Comparison of ENCODE assay signal across 34 cellular contexts in the genomic region with DNA sequence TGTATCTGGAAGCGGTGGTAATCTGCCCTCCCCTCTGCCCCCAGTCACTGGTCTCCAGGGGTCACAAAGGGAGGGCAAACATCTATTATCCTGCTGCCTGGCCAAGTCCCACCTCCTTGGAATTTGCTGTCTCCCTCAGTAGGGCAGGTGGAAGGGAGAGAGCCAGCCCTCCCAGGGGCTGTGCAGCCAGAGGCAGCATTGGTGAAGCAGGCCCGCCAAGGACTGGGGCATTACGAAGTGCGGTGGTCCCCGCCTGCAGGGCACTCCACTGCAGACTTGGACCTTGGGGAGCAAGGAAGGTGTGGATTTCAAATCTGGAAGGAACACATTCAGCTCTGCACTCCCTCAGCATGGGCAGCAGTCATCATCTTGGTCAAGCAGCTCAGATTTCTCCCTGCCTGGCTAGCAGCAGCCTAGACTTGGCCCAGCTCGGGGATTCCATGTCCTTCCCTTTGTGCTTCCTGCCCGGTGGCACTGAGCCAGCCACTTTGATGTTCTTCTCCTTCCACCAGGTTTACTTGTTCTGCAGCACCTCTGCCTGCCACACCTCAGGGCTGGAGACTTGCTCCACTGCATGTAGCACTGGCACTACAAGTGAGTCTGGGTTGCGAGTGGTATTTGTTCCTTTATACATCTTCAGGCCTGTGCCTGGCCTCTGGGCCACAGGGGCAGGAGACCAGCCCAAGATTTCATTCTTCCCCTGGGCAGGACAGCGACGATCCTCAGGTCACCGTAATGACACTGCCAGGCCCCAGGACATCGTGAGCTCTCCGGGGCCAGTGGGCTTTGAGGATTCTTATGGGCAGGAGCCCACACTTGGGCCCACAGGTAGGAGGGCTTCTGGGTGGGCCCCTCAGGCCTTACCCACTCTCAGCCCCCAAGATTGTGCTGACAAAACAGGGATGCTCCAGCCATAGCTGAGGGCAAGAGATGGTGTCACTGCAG. TPM values are rescaled to one million over a fixed set of nuclear protein-coding genes. Genes with fewer than 3 reads are reported as not detected.
A peak's percentile ranks its signal among the peaks of the same experiment; 100 is the strongest.
DNase-seq lines count a peak whose midpoint lies in the region; ATAC-seq and TF ChIP-seq lines count a peak whose summit lies in the region.
"Had no signal": no experiment of that assay in that cellular context is flagged by ENCODE, and none has a peak within 500 bp of the region (broad histone marks: within the 10 kb centered on the region; RNA-seq: fewer than 3 reads in every experiment).

No MANE protein-coding gene starts in this region.

- peak overlapping the region; percentile 12; the same call in 1 of the 2 replicates for H3K27ac ChIP-seq in C4-2B
- H3K27ac ChIP-seq: colonic mucosa, esophagus muscularis mucosa, left lung, right atrium auricular region, thoracic aorta had no signal

- DNase-seq in NCI-H2196 (lab: John Stamatoyannopoulos, UW; ENCODE audit: unreplicated experiment) = peak; percentile 16
- DNase-seq in mesenteric fat pad (ENCODE audit: low spot score) = peak; percentile 82
- no peak for DNase-seq in HUDEP-2 (lab: John Stamatoyannopoulos, UW; ENCODE audit: unreplicated experiment in 76 of 76)
- DNase-seq: activated B cell treated with CpG ODN at 0.5 μM for 24 hours; activated CD4-positive, alpha-beta memory T cell treated with anti-CD3 and anti-CD28 coated beads, Interleukin-2, amount 10 ng/mL, durations not matched to agents 7 days and 5 days; activated T-cell treated with anti-CD3 and anti-CD28 coated beads, Interleukin-2, amount 50 U/mL, for 4 hours; amygdala; colonic mucosa; effector memory CD8-positive, alpha-beta T cell; foreskin melanocyte; hippocampal formation; immature natural killer cell; KG1; left lung; MM.1S; NCI-H1417 treated with DMSO at 0.1 percent for 48 hours; NCI-H446 treated with DMSO at 0.1 percent for 48 hours; PC-3; SHP77; stimulated activated CD4-positive, alpha-beta T cell treated with anti-CD3 and anti-CD28 coated beads, Interleukin-4, amount 100 ng/mL, for 4 hours; stimulated activated naive CD4-positive, alpha-beta T cell; T1000 had no signal

- ATAC-seq in HG03439 (IDR thresholded peaks at IDR 0.05; ENCODE audit: unreplicated experiment) (no peak), GM19463 (IDR thresholded peaks at IDR 0.05; ENCODE audit: unreplicated experiment) (no peak)
- ATAC-seq: activated T-cell treated with anti-CD3 and anti-CD28 coated beads, Interleukin-2, amount 50 U/mL, for 4 hours; effector memory CD8-positive, alpha-beta T cell; GM12878; left lung; PC-3 had no signal

- TF ChIP-seq CTCF in C4-2B (conservative IDR thresholded peaks at IDR 0.05) = no peak

RNA-seq across cellular contexts. Expression of a gene that starts 7.4 kb away (rescaled TPM):
- 1.4 TPM for total RNA-seq in mesenteric fat pad
- total RNA-seq: activated B cell treated with CpG ODN at 0.5 μM for 24 hours; activated T-cell treated with anti-CD3 and anti-CD28 coated beads, Interleukin-2, amount 50 U/mL, for 4 hours; bronchial epithelial cell; Daoy; GM12878; H7; left lung; osteocyte; PC-3; right atrium auricular region; thoracic aorta had no signal

RNA-seq across cellular contexts. Expression of a gene that starts 18.9 kb away (rescaled TPM):
- 0.19 TPM for total RNA-seq in mesenteric fat pad
- total RNA-seq: activated B cell treated with CpG ODN at 0.5 μM for 24 hours, bronchial epithelial cell, HT1080, PC-3 had no signal

RNA-seq across cellular contexts. Expression of a gene that starts 31.7 kb away (rescaled TPM):
- 68.3 TPM for total RNA-seq in mesenteric fat pad

RNA-seq across cellular contexts. Expression of a gene that starts 32.8 kb away (rescaled TPM):
- total RNA-seq in mesenteric fat pad = 40.4 TPM

RNA-seq across cellular contexts. Expression of a gene that starts 39.3 kb away (rescaled TPM):
- 116 TPM for total RNA-seq in mesenteric fat pad

Comparison
In these comparisons a context has a peak if more than half of its experiments do, and no peak if none do; other contexts are left out.
1. DNase-seq: peak in NCI-H2196 (single experiment) and mesenteric fat pad (single experiment); none in HUDEP-2 (0 of 76).